Comparison of ENCODE assay signal across 8 cellular contexts in genomic region chr16:2033057-2033911, GRCh38. TPM values are rescaled to one million over a fixed set of nuclear protein-coding genes. Genes with fewer than 3 reads are reported as not detected.
DNase-seq lines count a peak whose midpoint lies in the region; ATAC-seq and TF ChIP-seq lines count a peak whose summit lies in the region.

No MANE protein-coding gene starts in this region.

- H3K27me3 Mint-ChIP-seq in CD4-positive, alpha-beta T cell: no peaks in the 10 kb centered on the region

- POLR2A ChIA-PET in CD4-positive, alpha-beta T cell (lab: Charles Lee): no interaction called here

- no peaks in the 10 kb centered on the region for H3K36me3 Mint-ChIP-seq in CD4-positive, alpha-beta T cell (ENCODE audit: low read depth)

- peak; percentile 66 for ATAC-seq in CD4-positive, alpha-beta T cell (ENCODE audit: poor library complexity)
- no peak for ATAC-seq in GM18861 (IDR thresholded peaks at IDR 0.05; ENCODE audit: unreplicated experiment)
- ATAC-seq in GM21381 (IDR thresholded peaks at IDR 0.05; ENCODE audit: unreplicated experiment): no peak

- DNase-seq in CD4-positive, alpha-beta T cell: no peak
- peak; percentile 60 for DNase-seq in UCSD-AML1 (lab: John Stamatoyannopoulos, UW; ENCODE audit: unreplicated experiment)
- DNase-seq in head of caudate nucleus: peak; percentile 80 to 98 (median 92)
- peak; percentile 89 for DNase-seq in pons (ENCODE audit: low spot score)
- DNase-seq in DMS79 (lab: John Stamatoyannopoulos, UW): no peak
- no peak for DNase-seq in NCI-H526 (lab: John Stamatoyannopoulos, UW)

- no peaks in the 10 kb centered on the region for H3K9me3 ChIP-seq in CD4-positive, alpha-beta T cell (ENCODE audit: control insufficient read depth, low read length)

- no peaks in the 10 kb centered on the region for H3K27me3 ChIP-seq in CD4-positive, alpha-beta T cell (ENCODE audit: control insufficient read depth, insufficient read depth, low read length)

- H3K4me1 Mint-ChIP-seq in CD4-positive, alpha-beta T cell (ENCODE audit: low read depth): no peaks in the 10 kb centered on the region

- CTCF ChIA-PET in CD4-positive, alpha-beta T cell (lab: Charles Lee): no interaction called here

- intact Hi-C loops in CD4-positive, alpha-beta T cell (cut with DNase I, micrococcal nuclease): no loop called here
- intact Hi-C loops in head of caudate nucleus (cut with DNase I): no loop called here

- no peak overlapping the region for H3K27ac ChIP-seq in CD4-positive, alpha-beta T cell (ENCODE audit: low read depth, low read length)

- no peaks in the 10 kb centered on the region for H3K9me3 Mint-ChIP-seq in CD4-positive, alpha-beta T cell

- H3K4me3 Mint-ChIP-seq in CD4-positive, alpha-beta T cell: no peak overlapping the region

- no peak overlapping the region for H3K27ac Mint-ChIP-seq in CD4-positive, alpha-beta T cell

- TF ChIP-seq CTCF in CD4-positive, alpha-beta T cell (IDR thresholded peaks at IDR 0.05): no peak

RNA-seq across cellular contexts. Expression of gene NHERF2, which starts 6.6 kb away (rescaled TPM):
- 1 to 10 TPM; 1.9 to 2.0 TPM for total RNA-seq in CD4-positive, alpha-beta T cell

RNA-seq across cellular contexts. Expression of gene NPW, which starts 13.7 kb away (rescaled TPM):
- total RNA-seq in CD4-positive, alpha-beta T cell: under 1 TPM in 1 of 2 experiments, not detected in 1; 0.80 TPM

RNA-seq across cellular contexts. Expression of gene NTHL1, which starts 14.3 kb away (rescaled TPM):
- total RNA-seq in CD4-positive, alpha-beta T cell: 1 to 10 TPM; 2.7 to 2.9 TPM

RNA-seq across cellular contexts. Expression of gene TSC2, which starts 14.5 kb away (rescaled TPM):
- total RNA-seq in CD4-positive, alpha-beta T cell: 10 to 100 TPM; 83.0 to 85.0 TPM

RNA-seq across cellular contexts. Expression of gene ZNF598, which starts 23.7 kb away (rescaled TPM):
- total RNA-seq in CD4-positive, alpha-beta T cell: 10 to 100 TPM; 39.7 to 43.6 TPM

Comparison
In these comparisons a context has a peak if more than half of its experiments do, and no peak if none do; other contexts are left out.
1. DNase-seq: peak in UCSD-AML1 (single experiment), head of caudate nucleus (42 of 42) and pons (single experiment); none in CD4-positive, alpha-beta T cell (0 of 10), DMS79 (single experiment) and NCI-H526 (0 of 2).